Comparison of ENCODE assay signal across 8 cellular contexts in the genomic region with DNA sequence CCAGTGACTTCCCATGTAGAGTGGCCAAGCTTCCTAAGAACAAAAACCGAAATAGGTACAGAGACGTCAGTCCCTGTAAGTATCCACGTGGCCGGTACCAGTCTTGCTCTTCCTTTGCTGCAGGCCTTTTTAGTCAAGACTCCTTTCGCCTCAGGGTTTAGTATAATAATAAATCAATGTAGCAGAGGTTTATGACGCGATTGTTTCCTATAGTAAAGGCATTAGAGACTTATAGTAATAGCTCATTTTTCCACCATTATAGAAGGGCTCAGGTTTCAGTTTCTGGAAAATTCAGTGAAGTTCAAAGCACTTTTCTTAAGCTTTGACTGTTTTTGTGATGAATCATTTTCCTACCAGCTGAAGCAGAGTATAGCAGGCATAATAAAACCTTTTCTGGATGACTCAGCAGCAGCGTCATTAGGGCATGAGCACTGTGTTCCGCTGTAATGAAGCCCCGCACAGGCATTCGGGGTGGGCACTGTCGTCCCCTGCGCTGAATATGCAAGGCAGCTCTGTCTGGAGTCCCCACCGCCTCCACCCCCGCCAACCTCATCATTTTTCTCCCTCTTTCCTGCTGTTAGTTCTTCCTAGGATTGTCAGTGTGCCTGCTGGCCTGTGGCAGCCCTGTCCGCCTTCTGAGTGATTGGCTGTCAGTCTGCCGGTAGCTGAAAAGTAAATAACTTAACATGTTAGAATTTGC. TPM values are rescaled to one million over a fixed set of nuclear protein-coding genes. Genes with fewer than 3 reads are reported as not detected.
DNase-seq lines count a peak whose midpoint lies in the region; ATAC-seq and TF ChIP-seq lines count a peak whose summit lies in the region.

No MANE protein-coding gene starts in this region.

- no peaks in the 10 kb centered on the region for H3K9me3 Mint-ChIP-seq in stimulated activated naive B cell treated with anti-CD40 and anti-IgM and Interleukin-4, amounts not matched to agents 10 μg/mL and 1 μg/mL and 100 μg/mL, for 72 hours

- peak; percentile 88 for DNase-seq in Daoy (ENCODE audit: low read depth)
- DNase-seq in RKO (ENCODE audit: low spot score), result peak; percentile 94
- DNase-seq in anterior cingulate cortex (lab: John Stamatoyannopoulos, UW), result peak in 32 of 58 donors; percentile 17 to 76 (median 50)
- DNase-seq in mucosa of descending colon, result no peak
- DNase-seq in stimulated activated naive B cell treated with anti-CD40 and anti-IgM and Interleukin-4, amounts not matched to agents 10 μg/mL and 1 μg/mL and 100 μg/mL, for 72 hours, result no peak
- no peak for DNase-seq in GM10266 (ENCODE audit: extremely low spot score)
- DNase-seq in NCI-H82 (lab: John Stamatoyannopoulos, UW), result no peak

- H3K4me3 ChIP-seq in mucosa of descending colon, result no peak overlapping the region

- peaks cover 31 to 57% of the 10 kb centered on the region in 2 donors for H3K4me1 Mint-ChIP-seq in stimulated activated naive B cell treated with anti-CD40 and anti-IgM and Interleukin-4, amounts not matched to agents 10 μg/mL and 1 μg/mL and 100 μg/mL, for 72 hours

- peaks cover 56 to 69% of the 10 kb centered on the region in 2 donors for H3K36me3 Mint-ChIP-seq in stimulated activated naive B cell treated with anti-CD40 and anti-IgM and Interleukin-4, amounts not matched to agents 10 μg/mL and 1 μg/mL and 100 μg/mL, for 72 hours

- peaks cover 6% of the 10 kb centered on the region for H3K36me3 ChIP-seq in mucosa of descending colon (ENCODE audit: low read depth)

- intact Hi-C loops in mucosa of descending colon (cut with DNase I, micrococcal nuclease), result no loop called here

- ATAC-seq in mucosa of descending colon (peak; percentile 70), GM18511 (IDR thresholded peaks at IDR 0.05; ENCODE audit: unreplicated experiment) (no peak)
- peak; percentile 63 to 78 for ATAC-seq in stimulated activated naive B cell treated with anti-CD40 and anti-IgM and Interleukin-4, amounts not matched to agents 10 μg/mL and 1 μg/mL and 100 μg/mL, for 72 hours (replicated peaks)

- H3K9me3 ChIP-seq in mucosa of descending colon, result no peaks in the 10 kb centered on the region

- no peak for TF ChIP-seq CTCF in mucosa of descending colon (IDR thresholded peaks at IDR 0.05)
- TF ChIP-seq CTCF in GM10266 (IDR thresholded peaks at IDR 0.05; ENCODE audit: control insufficient read depth, insufficient read depth, low read depth, missing control alignments), result no peak

- peak overlapping the region in 1 of 2 donors; percentile 9 for H3K4me3 Mint-ChIP-seq in stimulated activated naive B cell treated with anti-CD40 and anti-IgM and Interleukin-4, amounts not matched to agents 10 μg/mL and 1 μg/mL and 100 μg/mL, for 72 hours

- no peaks in the 10 kb centered on the region for H3K27me3 Mint-ChIP-seq in stimulated activated naive B cell treated with anti-CD40 and anti-IgM and Interleukin-4, amounts not matched to agents 10 μg/mL and 1 μg/mL and 100 μg/mL, for 72 hours

- H3K4me1 ChIP-seq in mucosa of descending colon (ENCODE audit: low read depth), result no peaks in the 10 kb centered on the region

- H3K27ac Mint-ChIP-seq in stimulated activated naive B cell treated with anti-CD40 and anti-IgM and Interleukin-4, amounts not matched to agents 10 μg/mL and 1 μg/mL and 100 μg/mL, for 72 hours, result peak overlapping the region; percentile 87

RNA-seq across cellular contexts. Expression of gene PTPN1, which starts 51.3 kb away (rescaled TPM):
- total RNA-seq in Daoy (2014; rRNA removed; shearing (Covaris generic)), result 32.2 and 33.4 TPM in 2 replicates
- 10 to 100 TPM; 33.2 to 35.1 (median 33.4) TPM for total RNA-seq in mucosa of descending colon

Comparison
In these comparisons a context has a peak if more than half of its experiments do, and no peak if none do; other contexts are left out.
1. DNase-seq: peak in Daoy (single experiment), RKO (single experiment) and anterior cingulate cortex (32 of 58); none in mucosa of descending colon (0 of 3), stimulated activated naive B cell treated with anti-CD40 and anti-IgM and Interleukin-4, amounts not matched to agents 10 μg/mL and 1 μg/mL and 100 μg/mL, for 72 hours (single experiment), GM10266 (single experiment) and NCI-H82 (single experiment).